31 cellular contexts compared by ENCODE assay signal in genomic region chr2:170145675-170146432, GRCh38. TPM values are rescaled to one million over a fixed set of nuclear protein-coding genes. Genes with fewer than 3 reads are reported as not detected.
DNase-seq lines count a peak whose midpoint lies in the region; ATAC-seq, FAIRE-seq and TF ChIP-seq lines count a peak whose summit lies in the region.
"Had no signal": no experiment of that assay in that cellular context is flagged by ENCODE, and none has a peak within 500 bp of the region (broad histone marks: within the 10 kb centered on the region; RNA-seq: fewer than 3 reads in every experiment).

No MANE protein-coding gene starts in this region.

- TF ChIP-seq POLR2A in GM12878 (IDR thresholded peaks at IDR 0.05; ENCODE audit: low read depth, low read length): no peak

- intact Hi-C loops in left cardiac atrium (cut with DNase I): no loop called here
- intact Hi-C loops in left ventricle myocardium inferior (cut with micrococcal nuclease): no loop called here
- intact Hi-C loops in GM12878 (cut with micrococcal nuclease; ENCODE audit: unreplicated experiment): no loop called here
- intact Hi-C loops in MCF 10A (cut with micrococcal nuclease): no loop called here

- H4K8ac ChIP-seq in mesendoderm (ENCODE audit: low read depth, low read length): no peak overlapping the region

- H4K20me1 ChIP-seq in GM12878 (ENCODE audit: control insufficient read depth, insufficient read depth): no peaks in the 10 kb centered on the region

- no peaks in the 10 kb centered on the region for H3K4me1 Mint-ChIP-seq in MCF 10A (ENCODE audit: insufficient read depth, unreplicated experiment)
- H3K4me1 Mint-ChIP-seq: activated CD4-positive, alpha-beta T cell treated with anti-CD3 and anti-CD28 coated beads, Interleukin-2, amount 10 ng/mL, durations not matched to agents 24 days and 14 days; central memory CD8-positive, alpha-beta T cell; naive thymus-derived CD8-positive, alpha-beta T cell; stimulated activated naive CD8-positive, alpha-beta T cell treated with anti-CD3 and anti-CD28 coated beads, Interleukin-15, amount 100 ng/mL, for 72 hours had no signal

- no peak for TF ChIP-seq RAD21 in GM12878 (IDR thresholded peaks at IDR 0.05; ENCODE audit: insufficient read depth, low read depth, low read length)

- RAD21 ChIA-PET in GM12878 (lab: Charles Lee; ENCODE audit: unreplicated experiment): interaction anchor here (0.6 to 4.8 kb wide), 6 partner anchors 11 to 1855 kb away, joined by 3 to 36 read pairs (median 3); partner anchors contain the start of gene MYO3B

- CTCF ChIA-PET in GM12878 (lab: Yijun Ruan, JAX) (interaction anchor here (0.6 to 4.0 kb wide), 9 partner anchors 9 to 321 kb away, joined by 3 to 36 read pairs (median 5); partner anchors contain the start of genes METTL5 and MYO3B), MCF 10A (lab: Yijun Ruan, JAX) (interaction anchor here (1.0 kb wide), 1 partner anchor 13 kb away, joined by 4 read pairs; no protein-coding TSS in a partner anchor)

- no peak overlapping the region for H2BK15ac ChIP-seq in mesendoderm (replicated peaks; ENCODE audit: low read depth)

- H3K36me3 ChIP-seq in left ventricle myocardium inferior (no peaks in the 10 kb centered on the region), GM12878 (ENCODE audit: control insufficient read depth in 2 of 2, insufficient read depth in 2 of 2, low read length in 1 of 2) (no peaks in the 10 kb centered on the region), mesendoderm (ENCODE audit: control insufficient read depth, insufficient read depth, low read length) (no peaks in the 10 kb centered on the region), small intestine (ENCODE audit: control insufficient read depth in 2 of 2, insufficient read depth in 2 of 2, low read length in 2 of 2) (no peaks in the 10 kb centered on the region)
- H3K36me3 ChIP-seq: gastrocnemius medialis, tibial artery, WERI-Rb-1 had no signal

- H3K4me2 ChIP-seq in GM12878 (ENCODE audit: control insufficient read depth, insufficient read depth) (peak overlapping the region; percentile 54; the same call in 1 of the 2 replicates), mesendoderm (ENCODE audit: low read length) (no peak overlapping the region)

- H3K27me3 Mint-ChIP-seq in MCF 10A (ENCODE audit: insufficient read depth, unreplicated experiment): no peaks in the 10 kb centered on the region
- H3K27me3 Mint-ChIP-seq: activated T-cell treated with anti-CD3 and anti-CD28 coated beads, Interleukin-2, amount 50 U/mL, for 24 hours; central memory CD8-positive, alpha-beta T cell; stimulated activated naive CD8-positive, alpha-beta T cell treated with anti-CD3 and anti-CD28 coated beads, Interleukin-15, amount 100 ng/mL, for 72 hours had no signal

- no peak overlapping the region for H3K23ac ChIP-seq in mesendoderm (ENCODE audit: low read length)

- H3K9me3 Mint-ChIP-seq in MCF 10A (ENCODE audit: unreplicated experiment): no peaks in the 10 kb centered on the region
- H3K9me3 Mint-ChIP-seq: activated CD4-positive, alpha-beta T cell treated with anti-CD3 and anti-CD28 coated beads, Interleukin-2, amount 10 ng/mL, durations not matched to agents 24 days and 14 days; activated T-cell treated with anti-CD3 and anti-CD28 coated beads, Interleukin-2, amount 50 U/mL, for 24 hours; CD8-positive, alpha-beta T cell; central memory CD8-positive, alpha-beta T cell; stimulated activated naive CD8-positive, alpha-beta T cell treated with anti-CD3 and anti-CD28 coated beads, Interleukin-15, amount 100 ng/mL, for 72 hours had no signal

- H3K9ac ChIP-seq in GM12878 (ENCODE audit: control insufficient read depth, insufficient read depth, low read length) (no peak overlapping the region), mesendoderm (ENCODE audit: low read length) (no peak overlapping the region)

- H3K27me3 ChIP-seq in left ventricle myocardium inferior (ENCODE audit: low read depth) (no peaks in the 10 kb centered on the region), GM12878 (replicated peaks in 1 of 2; ENCODE audit: control insufficient read depth in 2 of 2, insufficient read depth in 2 of 2, low read length in 1 of 2) (no peaks in the 10 kb centered on the region), mesendoderm (ENCODE audit: insufficient read depth, low read length, poor library complexity) (no peaks in the 10 kb centered on the region), small intestine (ENCODE audit: control insufficient read depth in 2 of 2, insufficient read depth in 2 of 2, low read length in 2 of 2) (no peaks in the 10 kb centered on the region)
- H3K27me3 ChIP-seq: gastrocnemius medialis, tibial artery had no signal

- 10% methylated on average over 7 of the region's 7 CpGs for WGBS in GM12878 (ENCODE audit: insufficient coverage, insufficient replicate concordance, low lambda C conversion rate, missing lambda C conversion rate)
- no CpG with 5 or more reads among the region's 7 CpGs for WGBS in mesendoderm (ENCODE audit: extremely low coverage, insufficient coverage, low lambda C conversion rate)
- 59 to 72% (median 65%) methylated on average over 7 of the region's 7 CpGs for WGBS in small intestine, 3 donors

- POLR2A ChIA-PET in GM12878 (lab: Charles Lee): interaction anchor here (1.4 kb wide), 2 partner anchors 10 to 33 kb away, joined by 3 to 5 read pairs; no protein-coding TSS in a partner anchor
- POLR2A ChIA-PET in MCF 10A (lab: Yijun Ruan, JAX): interaction anchor here (0.8 kb wide), 1 partner anchor 236 kb away, joined by 3 read pairs; no protein-coding TSS in a partner anchor

- H3K9me3 ChIP-seq in left ventricle myocardium inferior (replicated peaks) (no peaks in the 10 kb centered on the region), GM12878 (replicated peaks; ENCODE audit: control insufficient read depth, insufficient read depth, low read length) (no peaks in the 10 kb centered on the region), small intestine (ENCODE audit: control insufficient read depth, low read depth) (no peaks in the 10 kb centered on the region)
- H3K9me3 ChIP-seq: gastrocnemius medialis, tibial artery had no signal

- SMC1A ChIA-PET in GM12878 (lab: Charles Lee; ENCODE audit: uncharacterized antibody, unreplicated experiment): interaction anchor here (0.6 to 8.1 kb wide), 14 partner anchors 9 to 696 kb away, joined by 3 to 162 read pairs (median 4); partner anchors contain the start of gene MYO3B

- H3K4ac ChIP-seq in mesendoderm (ENCODE audit: low read depth, low read length): no peak overlapping the region

- no peak for TF ChIP-seq EP300 in GM12878 (IDR thresholded peaks at IDR 0.05; ENCODE audit: borderline replicate concordance in 1 of 2, control insufficient read depth in 1 of 2, low read depth in 2 of 2, low read length in 2 of 2)

- no peaks in the 10 kb centered on the region for H3K36me3 Mint-ChIP-seq in MCF 10A (ENCODE audit: insufficient read depth, unreplicated experiment)
- H3K36me3 Mint-ChIP-seq: CD8-positive, alpha-beta T cell; naive thymus-derived CD8-positive, alpha-beta T cell had no signal

- peak overlapping the region; percentile 87 for H2AFZ ChIP-seq in GM12878 (ENCODE audit: control insufficient read depth, low read depth, low read length)

- no peak overlapping the region for H2AK5ac ChIP-seq in mesendoderm (ENCODE audit: low read length)

- no peak overlapping the region for H3K4me3 ChIP-seq in left ventricle myocardium inferior
- no peak overlapping the region for H3K4me3 ChIP-seq in GM12878
- no peak overlapping the region for H3K4me3 ChIP-seq in mesendoderm (ENCODE audit: low read length)
- no peak overlapping the region for H3K4me3 ChIP-seq in small intestine (ENCODE audit: low read depth in 1 of 2, low read length in 2 of 2)
- H3K4me3 ChIP-seq: gastrocnemius medialis, tibial artery had no signal

- H2BK120ac ChIP-seq in mesendoderm (ENCODE audit: low read depth, low read length): no peak overlapping the region

- H3K27ac ChIP-seq in left ventricle myocardium inferior (replicated peaks) (no peak overlapping the region), GM12878 (ENCODE audit: control insufficient read depth, insufficient read depth) (no peak overlapping the region), mesendoderm (ENCODE audit: low read depth, low read length) (no peak overlapping the region), small intestine (ENCODE audit: low read depth in 1 of 2, low read length in 1 of 2) (no peak overlapping the region)
- H3K27ac ChIP-seq: gastrocnemius medialis, tibial artery, WERI-Rb-1 had no signal

- no peak overlapping the region for H3K56ac ChIP-seq in mesendoderm (ENCODE audit: low read length)

- no TSS peak for BruUV-seq in GM12878 (replicated peaks; lab: Mats Ljungman, UMichigan)
- BruUV-seq in MCF 10A (replicated peaks; lab: Mats Ljungman, UMichigan): no TSS peak

- no peaks in the 10 kb centered on the region for H3K4me1 ChIP-seq in left ventricle myocardium inferior
- H3K4me1 ChIP-seq in GM12878 (ENCODE audit: control insufficient read depth, insufficient read depth, low read length): peaks cover 31% of the 10 kb centered on the region
- peaks cover 9% of the 10 kb centered on the region for H3K4me1 ChIP-seq in mesendoderm (ENCODE audit: control insufficient read depth, low read depth, low read length)
- no peaks in the 10 kb centered on the region for H3K4me1 ChIP-seq in small intestine (ENCODE audit: control insufficient read depth in 2 of 2, insufficient read depth in 1 of 2, low read depth in 1 of 2, low read length in 1 of 2)
- H3K4me1 ChIP-seq: gastrocnemius medialis, tibial artery had no signal

- H4K5ac ChIP-seq in mesendoderm (ENCODE audit: low read length): no peak overlapping the region

- ATAC-seq in left cardiac atrium (peak; percentile 16 to 44), GM12878 (peak; percentile 36), HG02981 (IDR thresholded peaks at IDR 0.05; ENCODE audit: unreplicated experiment) (no peak)
- ATAC-seq: CD8-positive, alpha-beta T cell; gastrocnemius medialis; HepG2; left ventricle myocardium superior; naive thymus-derived CD8-positive, alpha-beta T cell; stimulated activated naive CD8-positive, alpha-beta T cell treated with anti-CD3 and anti-CD28 coated beads, Interleukin-15, amount 100 ng/mL, for 72 hours had no signal

- no peak overlapping the region for H3K27ac Mint-ChIP-seq in MCF 10A (ENCODE audit: low read depth, unreplicated experiment)
- H3K27ac Mint-ChIP-seq: activated CD4-positive, alpha-beta T cell treated with anti-CD3 and anti-CD28 coated beads, Interleukin-2, amount 10 ng/mL, durations not matched to agents 24 days and 14 days; activated T-cell treated with anti-CD3 and anti-CD28 coated beads, Interleukin-2, amount 50 U/mL, for 24 hours; CD8-positive, alpha-beta T cell; naive thymus-derived CD8-positive, alpha-beta T cell; stimulated activated naive CD8-positive, alpha-beta T cell treated with anti-CD3 and anti-CD28 coated beads, Interleukin-15, amount 100 ng/mL, for 72 hours had no signal

- no peak overlapping the region for H3K18ac ChIP-seq in mesendoderm (ENCODE audit: low read length)

- DNase-seq in left cardiac atrium (no peak), left ventricle myocardium inferior (no peak), NCI-H526 (lab: John Stamatoyannopoulos, UW) (peak; percentile 60 to 79), GM12878 (ENCODE audit: low read depth, low spot score) (no peak), mesendoderm (no peak), MCF 10A (ENCODE audit: unreplicated experiment) (no peak), small intestine (no peak)
- DNase-seq: activated CD4-positive, alpha-beta T cell treated with anti-CD3 and anti-CD28 coated beads, Interleukin-2, amount 10 ng/mL, durations not matched to agents 24 days and 14 days; activated gamma-delta T cell treated with Interleukin-2 at 50 U/mL for 16 hours; activated T-cell treated with anti-CD3 and anti-CD28 coated beads, Interleukin-2, amount 50 U/mL, for 24 hours; CD8-positive, alpha-beta T cell; dermis blood vessel endothelial cell; gastrocnemius medialis; hippocampal formation; left ventricle myocardium superior; midbrain; naive thymus-derived CD8-positive, alpha-beta T cell; NCI-H1105 treated with DMSO at 0.1 percent for 48 hours; NCI-H2081 treated with DMSO at 0.1 percent for 48 hours; NCI-H345; NCI-H82; stimulated activated CD8-positive, alpha-beta memory T cell treated with anti-CD3 and anti-CD28 coated beads, Interleukin-4, amount 100 ng/mL, for 48 hours; stimulated activated naive CD8-positive, alpha-beta T cell treated with anti-CD3 and anti-CD28 coated beads, Interleukin-15, amount 100 ng/mL, for 72 hours; tibial artery; WERI-Rb-1 had no signal

- H2BK5ac ChIP-seq in mesendoderm (ENCODE audit: low read length): no peak overlapping the region

- in situ Hi-C loops in GM12878 (cut with MboI): no loop called here

- H3K79me2 ChIP-seq in GM12878 (ENCODE audit: control insufficient read depth, insufficient read depth, low read length) (no peaks in the 10 kb centered on the region), mesendoderm (ENCODE audit: control insufficient read depth, insufficient read depth, low read length) (no peaks in the 10 kb centered on the region)

- H3K4me3 Mint-ChIP-seq in MCF 10A (ENCODE audit: unreplicated experiment): no peak overlapping the region
- H3K4me3 Mint-ChIP-seq: activated CD4-positive, alpha-beta T cell treated with anti-CD3 and anti-CD28 coated beads, Interleukin-2, amount 10 ng/mL, durations not matched to agents 24 days and 14 days; activated T-cell treated with anti-CD3 and anti-CD28 coated beads, Interleukin-2, amount 50 U/mL, for 24 hours; CD8-positive, alpha-beta T cell; central memory CD8-positive, alpha-beta T cell; naive thymus-derived CD8-positive, alpha-beta T cell; stimulated activated naive CD8-positive, alpha-beta T cell treated with anti-CD3 and anti-CD28 coated beads, Interleukin-15, amount 100 ng/mL, for 72 hours had no signal

- H3K79me1 ChIP-seq in mesendoderm (ENCODE audit: low read length): no peaks in the 10 kb centered on the region

- no peak for TF ChIP-seq CTCF in left ventricle myocardium inferior (IDR thresholded peaks at IDR 0.05; ENCODE audit: borderline replicate concordance)
- TF ChIP-seq CTCF in GM12878 (IDR thresholded peaks at IDR 0.05 in 2 of 3, conservative IDR thresholded peaks at IDR 0.05 in 1 of 3; ENCODE audit: control insufficient read depth in 2 of 3, extremely low read depth in 1 of 3, insufficient read depth in 1 of 3, low read depth in 3 of 3, low read length in 3 of 3): no peak
- TF ChIP-seq CTCF in MCF 10A (IDR thresholded peaks at IDR 0.05; ENCODE audit: unreplicated experiment): no peak

- FAIRE-seq in GM12878 (lab: Jason Lieb, UNC) (no peak), small intestine (lab: Jason Lieb, UNC) (no peak)
- FAIRE-seq: A204.1, endometrium, HepG2 had no signal

RNA-seq across cellular contexts. Expression of gene MYO3B, which starts 32.1 kb away (rescaled TPM):
- total RNA-seq in left cardiac atrium: not detected
- total RNA-seq in left ventricle myocardium inferior: 0.05 TPM
- total RNA-seq in GM12878 (2013; cell fraction: nucleolus; rRNA removed): 98.1 and 104 TPM in 2 replicates
- 2.9 and 3.9 TPM in 2 replicates for total RNA-seq in GM12878 (2014; rRNA removed)
- 2.8 and 2.9 TPM in 2 replicates for total RNA-seq in GM12878 (2014; rRNA removed; fragmentation: Illumina TruSeq; extraction: Trizol)
- total RNA-seq in GM12878 (2021): 2.3 and 2.6 TPM in 2 replicates
- polyA plus RNA-seq in GM12878 (2011; ENCODE audit: low read depth): 1.3 TPM
- 7.1 and 8.3 TPM in 2 replicates for polyA plus RNA-seq in GM12878 (2011; rRNA removed)
- 4.8 and 5.4 TPM in 2 replicates for polyA plus RNA-seq in GM12878 (2011; cell fraction: cytosol; rRNA removed)
- 6.1 and 6.6 TPM in 2 replicates for polyA plus RNA-seq in GM12878 (2011; cell fraction: nucleus; rRNA removed)
- 1.7 and 2.3 TPM in 2 replicates for polyA plus RNA-seq in GM12878 (2012)
- 2.1 and 2.4 TPM in 2 replicates for polyA plus RNA-seq in GM12878 (2014; fragmentation: Illumina TruSeq; extraction: Trizol)
- polyA plus RNA-seq in GM12878 (2014; fragmentation: Nextera tagmentation; extraction: Ambion mirVana): 1 to 10 TPM; 1.1 to 1.2 TPM
- polyA plus RNA-seq in GM12878 (2014; rRNA removed): 1.3 TPM in 2 replicates
- 1 to 10 TPM; 1.6 to 2.2 TPM for polyA plus RNA-seq in GM12878 (2016; fragmentation: Nextera tagmentation; extraction: Ambion mirVana)
- polyA minus RNA-seq in GM12878 (2011; rRNA and poly(A)+ RNA removed): 24.1 and 26.5 TPM in 2 replicates
- 2.4 and 4.1 TPM in 2 replicates for polyA minus RNA-seq in GM12878 (2011; cell fraction: cytosol; rRNA and poly(A)+ RNA removed)
- 30.9 and 46.5 TPM in 2 replicates for polyA minus RNA-seq in GM12878 (2011; cell fraction: nucleus; rRNA and poly(A)+ RNA removed)
- polyA plus RNA-seq in mesendoderm (2013, experiment 1 of 2): 1.2 TPM
- 1.1 TPM for polyA plus RNA-seq in mesendoderm (2013, experiment 2 of 2)
- not detected in 2 replicates for total RNA-seq in MCF 10A (2022)
- polyA plus RNA-seq in small intestine: under 1 TPM in 1 of 3 donors, not detected in 2; 0.03 TPM
- total RNA-seq: CD8-positive, alpha-beta T cell; dermis blood vessel endothelial cell; HepG2; naive thymus-derived CD8-positive, alpha-beta T cell; osteocyte had no signal
- polyA plus RNA-seq: naive thymus-derived CD8-positive, alpha-beta T cell had no signal

Comparison
In these comparisons a context has a peak if more than half of its experiments do, and no peak if none do; other contexts are left out.
1. DNase-seq: peak in NCI-H526 (2 of 2); none in left cardiac atrium (single experiment), left ventricle myocardium inferior (single experiment), GM12878 (single experiment), mesendoderm (single experiment), MCF 10A (single experiment) and small intestine (single experiment).